In the genomic region with DNA sequence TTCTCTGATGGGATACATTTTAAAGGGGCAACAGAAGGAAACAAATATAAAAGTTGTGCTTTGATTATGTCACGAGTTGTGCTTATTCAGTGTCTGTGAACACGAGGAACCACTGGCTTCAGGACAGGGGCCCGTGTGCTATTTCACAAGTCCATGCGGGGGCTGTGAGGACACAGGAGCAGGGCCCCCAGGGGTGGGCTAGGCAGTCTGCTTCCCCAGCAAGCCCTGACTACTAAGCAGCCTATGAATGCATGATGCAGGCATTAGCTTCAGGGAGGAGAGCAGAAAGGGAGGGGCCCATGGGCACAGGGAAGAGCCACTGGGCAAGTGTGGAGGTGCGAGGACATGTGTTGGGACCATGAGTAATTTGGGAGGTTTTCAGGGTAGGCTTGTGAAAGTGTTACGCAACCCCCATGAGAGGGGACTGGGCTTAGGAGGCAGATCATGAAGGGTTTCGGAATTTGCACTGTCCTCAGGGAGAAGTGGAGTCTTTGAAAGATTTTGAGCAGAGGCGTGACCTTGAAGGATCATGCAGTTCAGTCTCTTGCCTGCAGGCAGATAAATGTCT, we compare ENCODE assay signal across 24 cellular contexts.
"Had no signal": no experiment of that assay in that cellular context is flagged by ENCODE, and none has a peak within 500 bp of the region (broad histone marks: within the 10 kb centered on the region; RNA-seq: fewer than 3 reads in every experiment).

No MANE protein-coding gene starts in this region.

- DNase-seq: activated CD4-positive, alpha-beta T cell treated with anti-CD3 and anti-CD28 coated beads, Interleukin-2, amount 50 U/mL, for 1 hour; activated gamma-delta T cell treated with Interleukin-2 at 50 U/mL for 16 hours; activated T-cell treated with anti-CD3 and anti-CD28 coated beads, Interleukin-2, amount 50 U/mL, for 1 hour; aorta; effector CD4-positive, alpha-beta T cell; erythroblast; glutamatergic neuron; immature natural killer cell; midbrain; natural killer cell; nucleus accumbens; posterior cingulate gyrus; sigmoid colon; stimulated activated CD4-positive, alpha-beta T cell treated with anti-CD3 and anti-CD28 coated beads, Interleukin-2, amount 100 ng/mL, for 48 hours; stimulated activated CD8-positive, alpha-beta memory T cell treated with anti-CD3 and anti-CD28 coated beads, Interleukin-4, amount 100 ng/mL, for 48 hours; stimulated activated naive B cell treated with anti-CD40 and anti-IgM and Interleukin-4, amounts not matched to agents 10 μg/mL and 1 μg/mL and 100 μg/mL, for 72 hours; T-helper 17 cell; transverse colon had no signal

- H3K4me3 Mint-ChIP-seq: brain; dendritic cell treated with granulocyte-macrophage colony-stimulating factor and Interleukin-4, amounts not matched to agents 40 ng/mL and 50 ng/mL, for 4 days; immature natural killer cell; natural killer cell; stimulated activated naive B cell treated with anti-CD40 and anti-IgM and Interleukin-4, amounts not matched to agents 10 μg/mL and 1 μg/mL and 100 μg/mL, for 72 hours; T-helper 17 cell had no signal

- H3K9me3 ChIP-seq: transverse colon, vagina had no signal

- H3K4me3 ChIP-seq: hepatocyte, sigmoid colon, transverse colon, vagina had no signal

- H3K27ac ChIP-seq: hepatocyte, sigmoid colon, transverse colon had no signal

- H3K36me3 Mint-ChIP-seq: brain; immature natural killer cell; natural killer cell; stimulated activated naive B cell treated with anti-CD40 and anti-IgM and Interleukin-4, amounts not matched to agents 10 μg/mL and 1 μg/mL and 100 μg/mL, for 72 hours had no signal

- H3K79me2 ChIP-seq: hepatocyte had no signal

- H3K36me3 ChIP-seq: sigmoid colon, transverse colon, vagina had no signal

- H3K27me3 ChIP-seq: hepatocyte, sigmoid colon, transverse colon, vagina had no signal

- ATAC-seq: activated naive CD4-positive, alpha-beta T cell treated with anti-CD3 and anti-CD28 coated beads, Interleukin-2, amount 50 U/mL, for 72 hours; left lobe of liver; stimulated activated naive B cell treated with anti-CD40 and anti-IgM and Interleukin-4, amounts not matched to agents 10 μg/mL and 1 μg/mL and 100 μg/mL, for 72 hours; T-helper 17 cell had no signal

- H3K4me1 ChIP-seq: sigmoid colon, transverse colon, vagina had no signal

- H2AFZ ChIP-seq: hepatocyte had no signal

- H3K27ac Mint-ChIP-seq: activated naive CD4-positive, alpha-beta T cell treated with anti-CD3 and anti-CD28 coated beads, Interleukin-2, amount 50 U/mL, for 72 hours; brain; dendritic cell treated with granulocyte-macrophage colony-stimulating factor and Interleukin-4, amounts not matched to agents 40 ng/mL and 50 ng/mL, for 4 days; immature natural killer cell; natural killer cell; stimulated activated naive B cell treated with anti-CD40 and anti-IgM and Interleukin-4, amounts not matched to agents 10 μg/mL and 1 μg/mL and 100 μg/mL, for 72 hours; T-helper 17 cell had no signal

- H3K27me3 Mint-ChIP-seq: T-helper 17 cell had no signal

- H3K4me2 ChIP-seq: hepatocyte had no signal

- H3K4me1 Mint-ChIP-seq: immature natural killer cell, natural killer cell, T-helper 17 cell had no signal

- H3K9me3 Mint-ChIP-seq: dendritic cell treated with granulocyte-macrophage colony-stimulating factor and Interleukin-4, amounts not matched to agents 40 ng/mL and 50 ng/mL, for 4 days had no signal
